ENCODE assay signal across 25 cellular contexts in genomic region chr2:79275197-79275596, GRCh38.
"Had no signal": no experiment of that assay in that cellular context is flagged by ENCODE, and none has a peak within 500 bp of the region (broad histone marks: within the 10 kb centered on the region; RNA-seq: fewer than 3 reads in every experiment).

No MANE protein-coding gene starts in this region.

- H3K27me3 ChIP-seq: adrenal gland, ascending aorta, gastroesophageal sphincter, heart left ventricle, stomach, suprapubic skin, tibial nerve had no signal

- H3K4me3 ChIP-seq: adrenal gland, ascending aorta, gastroesophageal sphincter, heart left ventricle, mucosa of descending colon, stomach, suprapubic skin, tibial nerve had no signal

- ATAC-seq: activated T-helper 17 cell treated with anti-CD3 and anti-CD28 coated beads, Interleukin-2, amount 50 U/mL, for 72 hours; effector memory CD8-positive, alpha-beta T cell; gastroesophageal sphincter; heart left ventricle; left cardiac atrium; mucosa of descending colon; sciatic nerve; stimulated activated effector memory CD8-positive, alpha-beta T cell treated with anti-CD3 and anti-CD28 coated beads, Interleukin-12 subunit alpha, Interleukin-12 subunit beta, amount 100 ng/mL, for 72 hours had no signal

- H3K27ac ChIP-seq: adrenal gland, ascending aorta, gastroesophageal sphincter, heart left ventricle, stomach, suprapubic skin, tibial nerve had no signal

- H3K4me1 ChIP-seq: adrenal gland, ascending aorta, gastroesophageal sphincter, heart left ventricle, stomach, suprapubic skin, tibial nerve had no signal

- H3K36me3 ChIP-seq: adrenal gland, ascending aorta, gastroesophageal sphincter, heart left ventricle, stomach, suprapubic skin, tibial nerve had no signal

- DNase-seq: activated CD4-positive, alpha-beta T cell treated with anti-CD3 and anti-CD28 coated beads for 1 hour; activated CD8-positive, alpha-beta memory T cell treated with anti-CD3 and anti-CD28 coated beads for 24 hours; activated CD8-positive, alpha-beta memory T cell treated with anti-CD3 and anti-CD28 coated beads, Interleukin-2, amount 50 U/mL, for 4 hours; activated naive CD4-positive, alpha-beta T cell; activated T-cell treated with anti-CD3 and anti-CD28 coated beads, Interleukin-2, amount 50 U/mL, for 24 hours; adrenal gland; central memory CD4-positive, alpha-beta T cell; dermis blood vessel endothelial cell; effector memory CD8-positive, alpha-beta T cell; heart left ventricle; islet precursor cell; left cardiac atrium; mucosa of descending colon; nephron progenitor cell; posterior cingulate gyrus; small intestine; stimulated activated CD4-positive, alpha-beta T cell treated with anti-CD3 and anti-CD28 coated beads, Interleukin-2, amount 100 ng/mL, for 24 hours; stomach had no signal

- H3K9me3 ChIP-seq: ascending aorta had no signal
